ENCODE assay signal across 15 cellular contexts in the genomic region with DNA sequence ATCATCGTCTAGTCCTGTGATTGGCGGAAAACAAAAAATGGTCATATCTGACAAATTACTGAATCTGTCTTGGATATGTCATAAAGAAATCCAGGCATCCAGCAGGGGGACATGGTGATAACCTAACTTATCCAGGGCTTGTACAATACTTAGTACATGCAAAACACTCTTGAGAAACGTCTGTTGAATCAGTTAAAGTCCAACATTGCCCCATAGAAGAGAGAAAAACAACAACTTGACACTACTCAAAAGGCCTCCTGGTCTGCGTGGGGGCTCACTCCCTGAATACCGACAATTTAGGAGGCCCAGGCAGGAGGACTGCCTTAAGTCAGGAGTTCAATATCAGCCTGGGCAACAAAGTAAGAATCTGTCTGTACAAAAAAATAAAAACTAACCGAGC.
"Had no signal": no experiment of that assay in that cellular context is flagged by ENCODE, and none has a peak within 500 bp of the region (broad histone marks: within the 10 kb centered on the region; RNA-seq: fewer than 3 reads in every experiment).

No MANE protein-coding gene starts in this region.

- ATAC-seq: natural killer cell treated with Interleukin-12 subunit alpha and Interleukin-12 subunit beta and Interleukin-15 and Interleukin-18, amount 100 ng/mL, for 72 hours had no signal

- H3K36me3 Mint-ChIP-seq: natural killer cell treated with Interleukin-12 subunit alpha and Interleukin-12 subunit beta and Interleukin-15 and Interleukin-18, amount 100 ng/mL, for 72 hours had no signal

- DNase-seq: cerebellar nuclear complex; colonic mucosa; dermis blood vessel endothelial cell; effector CD4-positive, alpha-beta T cell; heart right ventricle; left ventricle myocardium inferior; mesenchymal stem cell; midbrain; posterior cingulate gyrus; small intestine; stimulated activated CD4-positive, alpha-beta T cell treated with anti-CD3 and anti-CD28 coated beads, Interleukin-12 subunit alpha, Interleukin-12 subunit beta, amount 100 ng/mL, for 4 hours; stimulated activated naive CD4-positive, alpha-beta T cell treated with Interleukin-2 at 50 U/mL for 16 hours had no signal

- H3K4me3 Mint-ChIP-seq: natural killer cell treated with Interleukin-12 subunit alpha and Interleukin-12 subunit beta and Interleukin-15 and Interleukin-18, amount 100 ng/mL, for 72 hours had no signal

- H3K27ac Mint-ChIP-seq: natural killer cell treated with Interleukin-12 subunit alpha and Interleukin-12 subunit beta and Interleukin-15 and Interleukin-18, amount 100 ng/mL, for 72 hours had no signal

- H3K9me3 Mint-ChIP-seq: natural killer cell treated with Interleukin-12 subunit alpha and Interleukin-12 subunit beta and Interleukin-15 and Interleukin-18, amount 100 ng/mL, for 72 hours had no signal

- H3K27ac ChIP-seq: colonic mucosa, heart right ventricle, left ventricle myocardium inferior, right atrium auricular region had no signal

- H3K27me3 ChIP-seq: colonic mucosa, heart right ventricle, right atrium auricular region had no signal

- H3K4me3 ChIP-seq: colonic mucosa, heart right ventricle, left ventricle myocardium inferior, lung, right atrium auricular region had no signal
